1 cellular context compared by ENCODE assay signal in the genomic region with DNA sequence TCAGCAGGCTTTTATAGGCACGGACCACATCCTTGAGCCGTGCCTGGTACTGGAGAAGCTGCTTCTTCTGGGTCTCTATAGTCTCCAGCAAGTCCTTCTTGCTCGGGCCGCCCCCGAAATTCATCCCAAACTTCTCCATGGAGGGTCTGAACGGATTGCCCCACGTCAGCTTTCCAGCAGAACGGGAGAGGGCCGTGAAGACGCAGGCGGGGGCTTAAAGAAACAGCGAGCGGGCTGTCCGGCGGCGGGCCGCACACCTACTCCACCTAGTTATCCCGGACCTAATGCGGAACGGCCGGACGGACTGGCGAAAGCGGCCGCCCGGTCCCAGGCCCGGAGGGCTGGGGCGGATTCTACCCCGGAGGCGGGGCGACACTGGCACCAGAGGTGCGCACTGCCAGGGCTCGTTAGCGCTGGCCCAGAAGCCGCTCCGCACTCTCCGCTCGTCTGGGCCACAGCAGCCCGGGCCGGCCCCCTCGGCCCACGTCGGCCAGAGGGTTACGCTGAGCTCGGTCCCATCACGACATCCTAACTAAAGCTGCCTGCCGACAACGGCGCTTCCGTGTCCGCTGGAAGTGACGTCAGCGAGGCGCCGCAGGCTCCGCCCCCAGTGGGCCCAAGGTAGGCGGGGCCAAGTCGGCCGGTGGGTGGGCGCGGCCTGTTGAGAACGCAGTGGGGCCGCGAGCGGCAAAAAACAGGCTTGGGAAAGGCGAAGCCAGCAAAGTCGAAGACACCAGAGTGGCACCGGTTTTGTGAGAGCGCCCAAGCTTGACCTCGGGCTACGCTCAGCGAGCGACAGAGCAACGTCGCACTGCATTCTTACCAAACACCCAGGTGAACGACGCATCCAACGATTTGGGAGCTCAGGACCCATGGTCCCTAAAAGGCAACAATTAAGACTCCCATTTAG.
TF ChIP-seq lines count a peak whose summit lies in the region.

A gene with protein sequence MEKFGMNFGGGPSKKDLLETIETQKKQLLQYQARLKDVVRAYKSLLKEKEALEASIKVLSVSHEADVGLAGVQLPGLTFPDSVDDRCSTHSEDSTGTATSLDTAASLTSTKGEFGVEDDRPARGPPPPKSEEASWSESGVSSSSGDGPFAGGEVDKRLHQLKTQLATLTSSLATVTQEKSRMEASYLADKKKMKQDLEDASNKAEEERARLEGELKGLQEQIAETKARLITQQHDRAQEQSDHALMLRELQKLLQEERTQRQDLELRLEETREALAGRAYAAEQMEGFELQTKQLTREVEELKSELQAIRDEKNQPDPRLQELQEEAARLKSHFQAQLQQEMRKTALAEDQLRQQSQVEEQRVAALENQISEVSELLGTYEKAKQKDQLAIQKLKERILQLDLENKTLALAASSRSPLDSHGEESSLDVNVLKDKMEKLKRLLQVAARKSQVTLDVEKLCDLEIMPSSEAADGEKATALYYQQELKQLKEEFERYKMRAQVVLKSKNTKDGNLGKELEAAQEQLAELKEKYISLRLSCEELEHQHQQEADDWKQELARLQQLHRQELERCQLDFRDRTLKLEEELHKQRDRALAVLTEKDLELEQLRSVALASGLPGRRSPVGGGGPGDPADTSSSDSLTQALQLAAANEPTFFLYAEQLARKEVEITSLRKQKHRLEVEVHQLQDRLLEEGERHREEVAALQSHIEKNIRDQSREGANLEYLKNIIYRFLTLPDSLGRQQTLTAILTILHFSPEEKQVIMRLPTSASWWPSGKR (minus strand): TSS at position 553 of the 910 bp plus-strand sequence. CDS start 414 bp downstream, at position 139.

TF ChIP-seq in K562, 482 proteins besides CTCF, POLR2A, EP300 and RAD21 (continued from another document and continues in another):
- TF ChIP-seq FOXK2 (conservative IDR thresholded peaks at IDR 0.05 in 1 of 2, IDR thresholded peaks at IDR 0.05 in 1 of 2; ENCODE audit: low read depth in 2 of 2) (peak in 1 of 2 experiments; percentile 59; a peak in 2 of 4 replicates), ZEB2 (IDR thresholded peaks at IDR 0.05) (peak; percentile 60; the same call in 1 of the 2 replicates), PRPF4 (IDR thresholded peaks at IDR 0.05; ENCODE audit: insufficient read depth, low read depth, low read length, poor library complexity, severe bottlenecking) (peak; percentile 61), MTA3 (IDR thresholded peaks at IDR 0.05; ENCODE audit: borderline replicate concordance) (peak; percentile 82), CBX3 (IDR thresholded peaks at IDR 0.05; ENCODE audit: borderline replicate concordance in 1 of 2, low read length in 2 of 2) (peak in 1 of 2 experiments; percentile 97; a peak in 2 of 3 replicates), PHF8 (IDR thresholded peaks at IDR 0.05; ENCODE audit: borderline replicate concordance, low read length) (peak; percentile 99; the same call in 1 of the 2 replicates), MBD2 (IDR thresholded peaks at IDR 0.05; ENCODE audit: borderline replicate concordance, low read depth) (peak; percentile 62; the same call in 1 of the 2 replicates), SMAD3 (CRISPR knock-in tag; conservative IDR thresholded peaks at IDR 0.05) (0 out of 2 replicates have a peak, but pooled peaks have one; percentile 77), FOXM1 (IDR thresholded peaks at IDR 0.05; ENCODE audit: low read depth) (no peak), FOXM1 (CRISPR knock-in tag; IDR thresholded peaks at IDR 0.05; ENCODE audit: low read depth) (peak; percentile 86; the same call in 1 of the 2 replicates), HDAC8 (tag; IDR thresholded peaks at IDR 0.05) (peak; percentile 30; the same call in 1 of the 2 replicates), NR3C1 (CRISPR knock-in tag; IDR thresholded peaks at IDR 0.05) (peak; percentile 40; the same call in 1 of the 2 replicates), ZFP30 (CRISPR knock-in tag; IDR thresholded peaks at IDR 0.05; ENCODE audit: borderline replicate concordance) (no peak), PML (IDR thresholded peaks at IDR 0.05; ENCODE audit: low read length) (peak; percentile 58; the same call in 1 of the 2 replicates), NR4A1 (CRISPR knock-in tag; IDR thresholded peaks at IDR 0.05) (no peak; the same call in 1 of the 2 replicates), NR4A1 (tag; IDR thresholded peaks at IDR 0.05) (0 out of 2 replicates have a peak, but pooled peaks have one; percentile 65), TBL1XR1 (IDR thresholded peaks at IDR 0.05; ENCODE audit: low read length in 2 of 2) (peak in 1 of 2 experiments; percentile 83; a peak in 2 of 4 replicates), RBM34 (IDR thresholded peaks at IDR 0.05; ENCODE audit: borderline replicate concordance, insufficient read depth, low read length) (no peak), ETS2 (tag; IDR thresholded peaks at IDR 0.05; ENCODE audit: borderline replicate concordance, poor library complexity, severe bottlenecking) (no peak), BRD4 (IDR thresholded peaks at IDR 0.05) (no peak), NR2C2 (CRISPR knock-in tag; IDR thresholded peaks at IDR 0.05) (0 out of 2 replicates have a peak, but pooled peaks have one; percentile 9), NR2C2 (tag; IDR thresholded peaks at IDR 0.05) (peak; percentile 65), STAT5A (IDR thresholded peaks at IDR 0.05; ENCODE audit: borderline replicate concordance, low read length) (no peak), KLF6 (CRISPR knock-in tag; IDR thresholded peaks at IDR 0.05; ENCODE audit: borderline replicate concordance) (0 out of 2 replicates have a peak, but pooled peaks have one; percentile 59), ZNF175 (CRISPR knock-in tag; IDR thresholded peaks at IDR 0.05; ENCODE audit: low read depth) (0 out of 2 replicates have a peak, but pooled peaks have one; percentile 29), ASH1L (IDR thresholded peaks at IDR 0.05; ENCODE audit: borderline replicate concordance, low read depth, partially characterized antibody) (no peak), NR2F6 (CRISPR knock-in tag; IDR thresholded peaks at IDR 0.05) (0 out of 2 replicates have a peak, but pooled peaks have one; percentile 68), POLR2AphosphoS2 (IDR thresholded peaks at IDR 0.05; ENCODE audit: low read length) (peak; percentile 75; the same call in 1 of the 2 replicates), CEBPG (CRISPR knock-in tag; IDR thresholded peaks at IDR 0.05) (peak; percentile 65; the same call in 1 of the 2 replicates), CEBPG (tag; conservative IDR thresholded peaks at IDR 0.05 in 1 of 2, IDR thresholded peaks at IDR 0.05 in 1 of 2) (peak in 1 of 2 experiments; percentile 11; a peak in 1 of 4 replicates), FUS (optimal IDR thresholded peaks at IDR 0.05; ENCODE audit: low read depth, low read length) (peak; percentile 92), FOXA3 (CRISPR knock-in tag; conservative IDR thresholded peaks at IDR 0.05 in 1 of 2, IDR thresholded peaks at IDR 0.05 in 1 of 2) (0 out of 4 replicates have a peak, but pooled peaks of 1 of the 2 experiments have one; percentile 61), ATF1 (CRISPR knock-in tag; IDR thresholded peaks at IDR 0.05) (peak; percentile 88), ATF1 (tag; IDR thresholded peaks at IDR 0.05) (peak; percentile 99), ZNF780A (CRISPR knock-in tag; IDR thresholded peaks at IDR 0.05) (no peak), FOXJ3 (CRISPR knock-in tag; IDR thresholded peaks at IDR 0.05) (no peak), MAFK (IDR thresholded peaks at IDR 0.05; ENCODE audit: low read length) (no peak; the same call in 1 of the 2 replicates), HDAC6 (IDR thresholded peaks at IDR 0.05; ENCODE audit: low read depth, low read length) (no peak), SPI1 (IDR thresholded peaks at IDR 0.05; ENCODE audit: borderline replicate concordance, low read depth, low read length) (no peak), HOXB6 (CRISPR knock-in tag; IDR thresholded peaks at IDR 0.05; ENCODE audit: borderline replicate concordance) (no peak; the same call in 1 of the 2 replicates)
- TF ChIP-seq, protein P1, sequence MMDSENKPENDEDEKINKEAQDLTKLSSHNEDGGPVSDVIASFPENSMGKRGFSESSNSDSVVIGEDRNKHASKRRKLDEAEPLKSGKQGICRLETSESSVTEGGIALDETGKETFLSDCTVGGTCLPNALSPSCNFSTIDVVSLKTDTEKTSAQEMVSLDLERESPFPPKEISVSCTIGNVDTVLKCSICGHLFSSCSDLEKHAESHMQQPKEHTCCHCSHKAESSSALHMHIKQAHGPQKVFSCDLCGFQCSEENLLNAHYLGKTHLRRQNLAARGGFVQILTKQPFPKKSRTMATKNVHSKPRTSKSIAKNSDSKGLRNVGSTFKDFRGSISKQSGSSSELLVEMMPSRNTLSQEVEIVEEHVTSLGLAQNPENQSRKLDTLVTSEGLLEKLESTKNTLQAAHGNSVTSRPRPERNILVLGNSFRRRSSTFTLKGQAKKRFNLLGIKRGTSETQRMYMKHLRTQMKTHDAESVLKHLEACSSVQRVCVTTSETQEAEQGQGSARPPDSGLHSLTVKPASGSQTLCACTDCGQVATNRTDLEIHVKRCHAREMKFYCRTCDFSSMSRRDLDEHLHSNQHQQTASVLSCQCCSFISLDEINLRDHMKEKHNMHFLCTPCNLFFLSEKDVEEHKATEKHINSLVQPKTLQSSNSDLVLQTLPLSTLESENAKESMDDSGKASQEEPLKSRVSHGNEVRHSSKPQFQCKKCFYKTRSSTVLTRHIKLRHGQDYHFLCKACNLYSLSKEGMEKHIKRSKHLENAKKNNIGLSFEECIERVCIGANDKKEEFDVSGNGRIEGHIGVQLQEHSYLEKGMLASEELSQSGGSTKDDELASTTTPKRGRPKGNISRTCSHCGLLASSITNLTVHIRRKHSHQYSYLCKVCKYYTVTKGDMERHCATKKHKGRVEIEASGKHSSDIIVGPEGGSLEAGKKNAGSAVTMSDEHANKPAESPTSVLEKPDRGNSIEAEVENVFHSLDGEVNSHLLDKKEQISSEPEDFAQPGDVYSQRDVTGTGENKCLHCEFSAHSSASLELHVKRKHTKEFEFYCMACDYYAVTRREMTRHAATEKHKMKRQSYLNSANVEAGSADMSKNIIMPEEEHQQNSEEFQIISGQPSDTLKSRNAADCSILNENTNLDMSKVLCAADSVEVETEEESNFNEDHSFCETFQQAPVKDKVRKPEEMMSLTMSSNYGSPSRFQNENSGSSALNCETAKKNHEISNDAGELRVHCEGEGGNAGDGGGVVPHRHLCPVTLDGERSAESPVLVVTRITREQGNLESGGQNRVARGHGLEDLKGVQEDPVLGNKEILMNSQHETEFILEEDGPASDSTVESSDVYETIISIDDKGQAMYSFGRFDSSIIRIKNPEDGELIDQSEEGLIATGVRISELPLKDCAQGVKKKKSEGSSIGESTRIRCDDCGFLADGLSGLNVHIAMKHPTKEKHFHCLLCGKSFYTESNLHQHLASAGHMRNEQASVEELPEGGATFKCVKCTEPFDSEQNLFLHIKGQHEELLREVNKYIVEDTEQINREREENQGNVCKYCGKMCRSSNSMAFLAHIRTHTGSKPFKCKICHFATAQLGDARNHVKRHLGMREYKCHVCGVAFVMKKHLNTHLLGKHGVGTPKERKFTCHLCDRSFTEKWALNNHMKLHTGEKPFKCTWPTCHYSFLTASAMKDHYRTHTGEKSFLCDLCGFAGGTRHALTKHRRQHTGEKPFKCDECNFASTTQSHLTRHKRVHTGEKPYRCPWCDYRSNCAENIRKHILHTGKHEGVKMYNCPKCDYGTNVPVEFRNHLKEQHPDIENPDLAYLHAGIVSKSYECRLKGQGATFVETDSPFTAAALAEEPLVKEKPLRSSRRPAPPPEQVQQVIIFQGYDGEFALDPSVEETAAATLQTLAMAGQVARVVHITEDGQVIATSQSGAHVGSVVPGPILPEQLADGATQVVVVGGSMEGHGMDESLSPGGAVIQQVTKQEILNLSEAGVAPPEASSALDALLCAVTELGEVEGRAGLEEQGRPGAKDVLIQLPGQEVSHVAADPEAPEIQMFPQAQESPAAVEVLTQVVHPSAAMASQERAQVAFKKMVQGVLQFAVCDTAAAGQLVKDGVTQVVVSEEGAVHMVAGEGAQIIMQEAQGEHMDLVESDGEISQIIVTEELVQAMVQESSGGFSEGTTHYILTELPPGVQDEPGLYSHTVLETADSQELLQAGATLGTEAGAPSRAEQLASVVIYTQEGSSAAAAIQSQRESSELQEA (IDR thresholded peaks at IDR 0.05; ENCODE audit: low read depth) = no peak; the same call in 1 of the 2 replicates
- TF ChIP-seq, protein P2, sequence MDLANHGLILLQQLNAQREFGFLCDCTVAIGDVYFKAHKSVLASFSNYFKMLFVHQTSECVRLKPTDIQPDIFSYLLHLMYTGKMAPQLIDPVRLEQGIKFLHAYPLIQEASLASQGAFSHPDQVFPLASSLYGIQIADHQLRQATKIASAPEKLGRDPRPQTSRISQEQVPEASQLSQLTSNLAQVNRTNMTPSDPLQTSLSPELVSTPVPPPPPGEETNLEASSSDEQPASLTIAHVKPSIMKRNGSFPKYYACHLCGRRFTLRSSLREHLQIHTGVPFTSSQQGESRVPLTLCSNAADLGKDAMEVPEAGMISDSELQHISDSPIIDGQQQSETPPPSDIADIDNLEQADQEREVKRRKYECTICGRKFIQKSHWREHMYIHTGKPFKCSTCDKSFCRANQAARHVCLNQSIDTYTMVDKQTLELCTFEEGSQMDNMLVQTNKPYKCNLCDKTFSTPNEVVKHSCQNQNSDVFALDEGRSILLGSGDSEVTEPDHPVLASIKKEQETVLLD (IDR thresholded peaks at IDR 0.05) = no peak
- TF ChIP-seq, protein P3, sequence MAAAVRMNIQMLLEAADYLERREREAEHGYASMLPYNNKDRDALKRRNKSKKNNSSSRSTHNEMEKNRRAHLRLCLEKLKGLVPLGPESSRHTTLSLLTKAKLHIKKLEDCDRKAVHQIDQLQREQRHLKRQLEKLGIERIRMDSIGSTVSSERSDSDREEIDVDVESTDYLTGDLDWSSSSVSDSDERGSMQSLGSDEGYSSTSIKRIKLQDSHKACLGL (CRISPR knock-in tag; IDR thresholded peaks at IDR 0.05; ENCODE audit: borderline replicate concordance, poor library complexity, severe bottlenecking) = no peak
- TF ChIP-seq, protein P4, sequence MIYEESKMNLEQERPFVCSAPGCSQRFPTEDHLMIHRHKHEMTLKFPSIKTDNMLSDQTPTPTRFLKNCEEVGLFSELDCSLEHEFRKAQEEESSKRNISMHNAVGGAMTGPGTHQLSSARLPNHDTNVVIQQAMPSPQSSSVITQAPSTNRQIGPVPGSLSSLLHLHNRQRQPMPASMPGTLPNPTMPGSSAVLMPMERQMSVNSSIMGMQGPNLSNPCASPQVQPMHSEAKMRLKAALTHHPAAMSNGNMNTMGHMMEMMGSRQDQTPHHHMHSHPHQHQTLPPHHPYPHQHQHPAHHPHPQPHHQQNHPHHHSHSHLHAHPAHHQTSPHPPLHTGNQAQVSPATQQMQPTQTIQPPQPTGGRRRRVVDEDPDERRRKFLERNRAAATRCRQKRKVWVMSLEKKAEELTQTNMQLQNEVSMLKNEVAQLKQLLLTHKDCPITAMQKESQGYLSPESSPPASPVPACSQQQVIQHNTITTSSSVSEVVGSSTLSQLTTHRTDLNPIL (CRISPR knock-in tag; IDR thresholded peaks at IDR 0.05) = no peak
- TF ChIP-seq, protein P5, sequence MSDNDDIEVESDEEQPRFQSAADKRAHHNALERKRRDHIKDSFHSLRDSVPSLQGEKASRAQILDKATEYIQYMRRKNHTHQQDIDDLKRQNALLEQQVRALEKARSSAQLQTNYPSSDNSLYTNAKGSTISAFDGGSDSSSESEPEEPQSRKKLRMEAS (CRISPR knock-in tag; IDR thresholded peaks at IDR 0.05) = peak; percentile 88
- TF ChIP-seq, protein P6, sequence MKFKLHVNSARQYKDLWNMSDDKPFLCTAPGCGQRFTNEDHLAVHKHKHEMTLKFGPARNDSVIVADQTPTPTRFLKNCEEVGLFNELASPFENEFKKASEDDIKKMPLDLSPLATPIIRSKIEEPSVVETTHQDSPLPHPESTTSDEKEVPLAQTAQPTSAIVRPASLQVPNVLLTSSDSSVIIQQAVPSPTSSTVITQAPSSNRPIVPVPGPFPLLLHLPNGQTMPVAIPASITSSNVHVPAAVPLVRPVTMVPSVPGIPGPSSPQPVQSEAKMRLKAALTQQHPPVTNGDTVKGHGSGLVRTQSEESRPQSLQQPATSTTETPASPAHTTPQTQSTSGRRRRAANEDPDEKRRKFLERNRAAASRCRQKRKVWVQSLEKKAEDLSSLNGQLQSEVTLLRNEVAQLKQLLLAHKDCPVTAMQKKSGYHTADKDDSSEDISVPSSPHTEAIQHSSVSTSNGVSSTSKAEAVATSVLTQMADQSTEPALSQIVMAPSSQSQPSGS (CRISPR knock-in tag; IDR thresholded peaks at IDR 0.05) = peak; percentile 88
